1 cellular context compared by ENCODE assay signal in the genomic region with DNA sequence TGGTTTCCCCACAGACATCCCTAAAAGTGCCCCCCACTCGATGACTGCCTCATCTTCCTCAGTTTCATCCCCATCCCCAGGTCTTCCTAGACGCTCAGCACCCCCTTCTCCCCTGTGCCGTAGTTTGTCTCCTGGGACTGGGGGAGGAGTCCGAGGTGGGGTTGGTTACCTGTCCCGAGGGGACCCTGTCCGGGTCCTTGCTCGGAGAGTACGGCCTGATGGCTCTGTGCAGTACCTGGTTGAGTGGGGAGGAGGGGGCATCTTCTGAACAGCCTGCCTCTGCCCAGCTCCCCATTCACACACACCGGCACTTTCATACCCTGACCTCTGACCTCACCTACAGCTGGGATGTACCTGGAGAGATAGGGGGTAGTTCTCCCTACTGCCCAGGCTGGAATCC.
A peak's percentile ranks its signal among the peaks of the same experiment; 100 is the strongest.
TF ChIP-seq lines count a peak whose summit lies in the region.

No MANE protein-coding gene starts in this region.

TF ChIP-seq in HepG2, 621 proteins besides CTCF, POLR2A, EP300 and RAD21:
- TF ChIP-seq NR2F2 (IDR thresholded peaks at IDR 0.05; ENCODE audit: borderline replicate concordance, low read depth) (no peak), ATRX (CRISPR knock-in tag; IDR thresholded peaks at IDR 0.05; ENCODE audit: borderline replicate concordance) (no peak), ARID2 (CRISPR knock-in tag; IDR thresholded peaks at IDR 0.05; ENCODE audit: borderline replicate concordance) (no peak), AGO1 (IDR thresholded peaks at IDR 0.05; ENCODE audit: low read depth, low read length, poor library complexity, severe bottlenecking) (no peak), ZFP1 (CRISPR knock-in tag; IDR thresholded peaks at IDR 0.05) (no peak), KAT2B (IDR thresholded peaks at IDR 0.05; ENCODE audit: borderline replicate concordance, low read depth, low read length) (no peak), ZNF615 (CRISPR knock-in tag; IDR thresholded peaks at IDR 0.05; ENCODE audit: borderline replicate concordance) (0 out of 2 replicates have a peak, but pooled peaks have one; percentile 52), NR2F6 (IDR thresholded peaks at IDR 0.05) (peak; percentile 36; the same call in 1 of the 2 replicates), NR2F6 (CRISPR knock-in tag; IDR thresholded peaks at IDR 0.05) (no peak), ADNP (CRISPR knock-in tag; IDR thresholded peaks at IDR 0.05) (no peak), ZNF3 (CRISPR knock-in tag; IDR thresholded peaks at IDR 0.05) (no peak)
- TF ChIP-seq, protein P1, sequence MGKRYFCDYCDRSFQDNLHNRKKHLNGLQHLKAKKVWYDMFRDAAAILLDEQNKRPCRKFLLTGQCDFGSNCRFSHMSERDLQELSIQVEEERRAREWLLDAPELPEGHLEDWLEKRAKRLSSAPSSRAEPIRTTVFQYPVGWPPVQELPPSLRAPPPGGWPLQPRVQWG (CRISPR knock-in tag; IDR thresholded peaks at IDR 0.05; ENCODE audit: borderline replicate concordance, low read depth), result no peak
